In the genomic region with DNA sequence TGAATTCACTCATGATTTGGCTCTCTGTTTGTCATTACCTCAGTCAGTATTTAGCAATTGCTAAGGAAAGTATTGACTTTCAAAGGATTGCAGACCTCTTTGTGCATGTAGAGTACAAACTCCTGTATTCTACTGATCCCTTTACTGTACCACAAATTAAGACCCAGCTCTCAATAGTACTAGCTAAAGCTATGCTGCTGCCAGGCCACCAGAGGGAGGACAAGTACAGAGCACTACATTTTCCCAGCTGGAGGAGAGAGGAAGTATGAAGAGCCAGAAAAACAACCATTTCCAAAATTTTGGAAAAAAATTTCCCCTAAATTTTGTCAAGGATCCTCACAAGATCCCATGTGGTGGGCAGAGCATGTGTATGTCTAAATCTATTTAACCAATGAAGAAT, we compare ENCODE assay signal across 16 cellular contexts.
DNase-seq lines count a peak whose midpoint lies in the region; ATAC-seq, FAIRE-seq and TF ChIP-seq lines count a peak whose summit lies in the region.
"Had no signal": no experiment of that assay in that cellular context is flagged by ENCODE, and none has a peak within 500 bp of the region (broad histone marks: within the 10 kb centered on the region; RNA-seq: fewer than 3 reads in every experiment).

No MANE protein-coding gene starts in this region.

- no peaks in the 10 kb centered on the region for H3K9me3 ChIP-seq in pancreas
- H3K9me3 ChIP-seq: suprapubic skin had no signal

- no peaks in the 10 kb centered on the region for H3K4me1 ChIP-seq in pancreas
- H3K4me1 ChIP-seq: left ventricle myocardium inferior, suprapubic skin had no signal

- H3K27ac ChIP-seq in VCaP: no peak overlapping the region
- H3K27ac ChIP-seq in pancreas: no peak overlapping the region
- H3K27ac ChIP-seq: left ventricle myocardium inferior, suprapubic skin, WERI-Rb-1 had no signal

- ATAC-seq in left lobe of liver (peak; percentile 37), pancreas (no peak)

- FAIRE-seq in pancreas (lab: Jason Lieb, UNC): no peak

- no peak overlapping the region for H3K4me3 ChIP-seq in pancreas
- H3K4me3 ChIP-seq: left ventricle myocardium inferior, suprapubic skin had no signal

- H3K27me3 ChIP-seq in pancreas: no peaks in the 10 kb centered on the region
- H3K27me3 ChIP-seq: suprapubic skin had no signal

- TF ChIP-seq CTCF in GM12873 (IDR thresholded peaks at IDR 0.05; ENCODE audit: insufficient read depth, low read depth, low read length, missing control alignments) (peak; percentile 25), VCaP (conservative IDR thresholded peaks at IDR 0.05) (peak; percentile 41; the same call in 1 of the 2 replicates), pancreas (IDR thresholded peaks at IDR 0.05) (no peak)

- no peaks in the 10 kb centered on the region for H3K36me3 ChIP-seq in pancreas
- H3K36me3 ChIP-seq: left ventricle myocardium inferior, suprapubic skin, WERI-Rb-1 had no signal

- DNase-seq in Kasumi-1 (lab: John Stamatoyannopoulos, UW) (peak; percentile 26 to 37), left lobe of liver (ENCODE audit: low spot score) (no peak), NCI-H2107 (lab: John Stamatoyannopoulos, UW) (no peak), MV-4-11 (lab: John Stamatoyannopoulos, UW) (no peak), pancreas (no peak), posterior vena cava (ENCODE audit: low spot score) (no peak)
- DNase-seq: effector CD8-positive, alpha-beta T cell; IMR-90; left ventricle myocardium inferior; NCI-H1417 treated with DMSO at 0.1 percent for 48 hours; NCI-H2227 treated with DMSO at 0.1 percent for 48 hours; stimulated activated CD4-positive, alpha-beta T cell treated with anti-CD3 and anti-CD28 coated beads, Interleukin-4, amount 100 ng/mL, for 1 hour; WERI-Rb-1 had no signal

- intact Hi-C loops in pancreas (cut with DNase I): no loop called here
- intact Hi-C loops in posterior vena cava (cut with DNase I): no loop called here

Comparison
In these comparisons a context has a peak if more than half of its experiments do, and no peak if none do; other contexts are left out.
1. CTCF ChIP-seq: peak in GM12873 (single experiment) and VCaP (single experiment); none in pancreas (0 of 4).
2. DNase-seq: peak in Kasumi-1 (2 of 2); none in left lobe of liver (single experiment), NCI-H2107 (single experiment), MV-4-11 (single experiment), pancreas (0 of 6) and posterior vena cava (single experiment).